ENCODE assay signal across 1 cellular context in genomic region chr9:78030553-78031270, GRCh38.
TF ChIP-seq lines count a peak whose summit lies in the region.

No MANE protein-coding gene starts in this region.

TF ChIP-seq in IMR-90, 13 proteins besides CTCF, POLR2A, EP300 and RAD21 (continued from another document):
- no peak for TF ChIP-seq SMC3 (IDR thresholded peaks at IDR 0.05; ENCODE audit: low read depth, low read length)
